10 cellular contexts compared by ENCODE assay signal in the genomic region with DNA sequence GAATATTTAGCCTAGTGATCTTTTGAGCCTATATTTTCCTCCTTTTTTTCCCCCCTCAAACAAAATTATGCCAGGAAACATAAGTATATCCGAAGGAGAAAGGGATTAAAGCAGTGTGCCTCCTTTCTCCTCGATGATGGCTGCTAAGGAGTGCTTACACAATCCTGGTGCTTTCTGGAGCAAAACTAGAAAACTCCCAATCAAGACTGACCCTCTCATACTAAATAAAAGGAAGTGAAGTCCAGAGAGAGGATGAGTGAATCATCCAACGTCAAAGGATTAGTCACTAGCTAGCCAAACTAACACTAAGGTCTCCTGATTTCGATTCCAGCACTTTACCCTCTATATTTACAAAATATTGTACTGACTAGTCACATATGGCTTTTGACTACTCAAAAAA.
DNase-seq lines count a peak whose midpoint lies in the region; ATAC-seq and TF ChIP-seq lines count a peak whose summit lies in the region.
"Had no signal": no experiment of that assay in that cellular context is flagged by ENCODE, and none has a peak within 500 bp of the region (broad histone marks: within the 10 kb centered on the region; RNA-seq: fewer than 3 reads in every experiment).

No MANE protein-coding gene starts in this region.

- no peaks in the 10 kb centered on the region for H3K9me2 ChIP-seq in HCT116 (ENCODE audit: insufficient read depth)

- peaks cover 0 to 3% of the 10 kb centered on the region in 2 experiments; a peak in 2 of 4 replicates for H3K36me3 ChIP-seq in HCT116 (ENCODE audit: control insufficient read depth in 1 of 2, insufficient read depth in 2 of 2, low read length in 2 of 2)
- H3K36me3 ChIP-seq in gastroesophageal sphincter: no peaks in the 10 kb centered on the region
- H3K36me3 ChIP-seq: tibial nerve had no signal

- H4K20me1 ChIP-seq in HCT116 (ENCODE audit: insufficient read depth): no peaks in the 10 kb centered on the region

- H3K9me3 ChIP-seq in HCT116 (ENCODE audit: control insufficient read depth in 1 of 2, insufficient read depth in 1 of 2, low read depth in 1 of 2, low read length in 2 of 2): no peaks in the 10 kb centered on the region
- H3K9me3 ChIP-seq in gastroesophageal sphincter: no peaks in the 10 kb centered on the region
- H3K9me3 ChIP-seq: tibial nerve had no signal

- peaks cover 6% of the 10 kb centered on the region for H3K36me3 Mint-ChIP-seq in stimulated activated memory B cell treated with anti-CD40 and anti-IgM and Interleukin-4, amounts not matched to agents 10 μg/mL and 1 μg/mL and 100 μg/mL, for 72 hours

- DNase-seq in HCT116 (ENCODE audit: low read depth, low spot score): peak; percentile 86
- DNase-seq in SW 1271 (lab: John Stamatoyannopoulos, UW): peak; percentile 66 to 88
- DNase-seq in hypothalamus (lab: John Stamatoyannopoulos, UW): no peak
- no peak for DNase-seq in hippocampal formation (lab: John Stamatoyannopoulos, UW)
- DNase-seq: midbrain had no signal

- H3K27ac Mint-ChIP-seq in stimulated activated memory B cell treated with anti-CD40 and anti-IgM and Interleukin-4, amounts not matched to agents 10 μg/mL and 1 μg/mL and 100 μg/mL, for 72 hours: peak overlapping the region; percentile 81

- H3K9me3 Mint-ChIP-seq in stimulated activated memory B cell treated with anti-CD40 and anti-IgM and Interleukin-4, amounts not matched to agents 10 μg/mL and 1 μg/mL and 100 μg/mL, for 72 hours: no peaks in the 10 kb centered on the region

- H3K27me3 ChIP-seq in HCT116 (ENCODE audit: insufficient read depth, low read length) (no peaks in the 10 kb centered on the region), gastroesophageal sphincter (no peaks in the 10 kb centered on the region)
- H3K27me3 ChIP-seq: tibial nerve had no signal

- no peak for TF ChIP-seq EP300 in gastroesophageal sphincter (IDR thresholded peaks at IDR 0.05)

- 25 to 44% methylated on average over 4 of the region's 4 CpGs for WGBS in gastroesophageal sphincter (ENCODE audit: low coverage in 1 of 2), 2 donors

- BruUV-seq in HCT116 (replicated peaks; lab: Mats Ljungman, UMichigan): no TSS peak

- peaks cover 82% of the 10 kb centered on the region for H3K79me2 ChIP-seq in HCT116 (ENCODE audit: insufficient read depth, low read length)

- H3K4me3 ChIP-seq in HCT116 (replicated peaks in 1 of 2; ENCODE audit: low read depth in 1 of 2, low read length in 2 of 2) (peak overlapping the region in 1 of 2 experiments; percentile 41; a peak in 2 of 4 replicates), gastroesophageal sphincter (no peak overlapping the region)
- H3K4me3 ChIP-seq: tibial nerve had no signal

- ATAC-seq in HCT116 (peak; percentile 85), gastroesophageal sphincter (peak; percentile 87), GM18505 (IDR thresholded peaks at IDR 0.05; ENCODE audit: unreplicated experiment) (no peak), HG03108 (IDR thresholded peaks at IDR 0.05; ENCODE audit: unreplicated experiment) (no peak)
- ATAC-seq in stimulated activated memory B cell treated with anti-CD40 and anti-IgM and Interleukin-4, amounts not matched to agents 10 μg/mL and 1 μg/mL and 100 μg/mL, for 72 hours: no peak

- POLR2A ChIA-PET in HCT116 (lab: Charles Lee): no interaction called here

- H3K4me1 ChIP-seq in HCT116 (ENCODE audit: control insufficient read depth in 1 of 2, insufficient read depth in 2 of 2, low read length in 2 of 2) (peaks cover 35 to 44% of the 10 kb centered on the region in 2 experiments), gastroesophageal sphincter (peaks cover 7 to 42% (median 11%) of the 10 kb centered on the region in 3 donors)

- CTCF ChIA-PET in HCT116 (lab: Charles Lee): no interaction called here

- H3K27ac ChIP-seq in HCT116 (ENCODE audit: low read depth, low read length) (peak overlapping the region; percentile 52; the same call in 1 of the 2 replicates), gastroesophageal sphincter (peak overlapping the region in 1 of 4 donors; percentile 39)

- no peak overlapping the region for H3K4me3 Mint-ChIP-seq in stimulated activated memory B cell treated with anti-CD40 and anti-IgM and Interleukin-4, amounts not matched to agents 10 μg/mL and 1 μg/mL and 100 μg/mL, for 72 hours

- H3K4me2 ChIP-seq in HCT116 (ENCODE audit: low read length): peak overlapping the region; percentile 73

- TF ChIP-seq POLR2A in HCT116 (IDR thresholded peaks at IDR 0.05; ENCODE audit: borderline replicate concordance, extremely low read depth, insufficient read depth, insufficient read length) (no peak), gastroesophageal sphincter (IDR thresholded peaks at IDR 0.05) (no peak), GM18505 (IDR thresholded peaks at IDR 0.05; ENCODE audit: borderline replicate concordance, extremely low read depth, insufficient read depth, insufficient read length) (no peak)

- RAD21 ChIA-PET in HCT116 (lab: Charles Lee; ENCODE audit: low non-redundant PET in 1 of 2, low total read pairs in 2 of 2, uncharacterized antibody in 2 of 2, unreplicated experiment in 2 of 2): no interaction called here

- intact Hi-C loops in HCT116 (cut with micrococcal nuclease): no loop called here

- TF ChIP-seq CTCF in HCT116 (IDR thresholded peaks at IDR 0.05 in 2 of 3, conservative IDR thresholded peaks at IDR 0.05 in 1 of 3; ENCODE audit: borderline replicate concordance in 1 of 3, insufficient read depth in 1 of 3, low read depth in 2 of 3, low read length in 2 of 3) (no peak), gastroesophageal sphincter (IDR thresholded peaks at IDR 0.05) (no peak)

- H2AFZ ChIP-seq in HCT116 (ENCODE audit: low read depth, low read length, poor library complexity, severe bottlenecking): no peak overlapping the region

- H3K4me1 Mint-ChIP-seq in stimulated activated memory B cell treated with anti-CD40 and anti-IgM and Interleukin-4, amounts not matched to agents 10 μg/mL and 1 μg/mL and 100 μg/mL, for 72 hours: peaks cover 51% of the 10 kb centered on the region

- peak overlapping the region; percentile 51 for H3K9ac ChIP-seq in HCT116 (ENCODE audit: low read length)

- no peaks in the 10 kb centered on the region for H3K27me3 Mint-ChIP-seq in stimulated activated memory B cell treated with anti-CD40 and anti-IgM and Interleukin-4, amounts not matched to agents 10 μg/mL and 1 μg/mL and 100 μg/mL, for 72 hours

- peak; percentile 29; the same call in 1 of the 2 replicates for TF ChIP-seq RAD21 in HCT116 (IDR thresholded peaks at IDR 0.05; ENCODE audit: low read depth)

TF ChIP-seq in HCT116, 20 proteins besides CTCF, POLR2A, EP300 and RAD21 (continues in another document):
- TF ChIP-seq POLR2AphosphoS5 (IDR thresholded peaks at IDR 0.05; ENCODE audit: low read depth, low read length) (peak; percentile 64), TCF7L2 (IDR thresholded peaks at IDR 0.05; ENCODE audit: borderline replicate concordance, extremely low read depth, insufficient read depth, insufficient read length) (no peak), YY1 (IDR thresholded peaks at IDR 0.05; ENCODE audit: extremely low read depth, insufficient replicate concordance, low read depth, low read length) (peak; percentile 45), ZFX (IDR thresholded peaks at IDR 0.05) (no peak), ELF1 (IDR thresholded peaks at IDR 0.05; ENCODE audit: borderline replicate concordance, low read depth) (no peak), EZH2 (IDR thresholded peaks at IDR 0.05) (no peak), ZNF274 (IDR thresholded peaks at IDR 0.05; ENCODE audit: low read depth, low read length) (no peak), SP1 (IDR thresholded peaks at IDR 0.05; ENCODE audit: low read depth) (peak; percentile 77), CEBPB (IDR thresholded peaks at IDR 0.05; ENCODE audit: low read depth) (peak; percentile 90), EGR1 (IDR thresholded peaks at IDR 0.05; ENCODE audit: low read depth) (no peak), SRF (IDR thresholded peaks at IDR 0.05; ENCODE audit: low read depth) (peak; percentile 65), CBX3 (IDR thresholded peaks at IDR 0.05; ENCODE audit: low read depth) (peak; percentile 49; the same call in 1 of the 2 replicates), FOSL1 (IDR thresholded peaks at IDR 0.05; ENCODE audit: low read depth) (peak; percentile 93), EZH2phosphoT487 (IDR thresholded peaks at IDR 0.05; ENCODE audit: borderline replicate concordance) (no peak), JUND (IDR thresholded peaks at IDR 0.05) (peak; percentile 89)
- TF ChIP-seq, protein P1, sequence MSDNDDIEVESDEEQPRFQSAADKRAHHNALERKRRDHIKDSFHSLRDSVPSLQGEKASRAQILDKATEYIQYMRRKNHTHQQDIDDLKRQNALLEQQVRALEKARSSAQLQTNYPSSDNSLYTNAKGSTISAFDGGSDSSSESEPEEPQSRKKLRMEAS (IDR thresholded peaks at IDR 0.05): no peak
- TF ChIP-seq, protein P2, sequence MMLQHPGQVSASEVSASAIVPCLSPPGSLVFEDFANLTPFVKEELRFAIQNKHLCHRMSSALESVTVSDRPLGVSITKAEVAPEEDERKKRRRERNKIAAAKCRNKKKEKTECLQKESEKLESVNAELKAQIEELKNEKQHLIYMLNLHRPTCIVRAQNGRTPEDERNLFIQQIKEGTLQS (IDR thresholded peaks at IDR 0.05): no peak
- TF ChIP-seq, protein P3, sequence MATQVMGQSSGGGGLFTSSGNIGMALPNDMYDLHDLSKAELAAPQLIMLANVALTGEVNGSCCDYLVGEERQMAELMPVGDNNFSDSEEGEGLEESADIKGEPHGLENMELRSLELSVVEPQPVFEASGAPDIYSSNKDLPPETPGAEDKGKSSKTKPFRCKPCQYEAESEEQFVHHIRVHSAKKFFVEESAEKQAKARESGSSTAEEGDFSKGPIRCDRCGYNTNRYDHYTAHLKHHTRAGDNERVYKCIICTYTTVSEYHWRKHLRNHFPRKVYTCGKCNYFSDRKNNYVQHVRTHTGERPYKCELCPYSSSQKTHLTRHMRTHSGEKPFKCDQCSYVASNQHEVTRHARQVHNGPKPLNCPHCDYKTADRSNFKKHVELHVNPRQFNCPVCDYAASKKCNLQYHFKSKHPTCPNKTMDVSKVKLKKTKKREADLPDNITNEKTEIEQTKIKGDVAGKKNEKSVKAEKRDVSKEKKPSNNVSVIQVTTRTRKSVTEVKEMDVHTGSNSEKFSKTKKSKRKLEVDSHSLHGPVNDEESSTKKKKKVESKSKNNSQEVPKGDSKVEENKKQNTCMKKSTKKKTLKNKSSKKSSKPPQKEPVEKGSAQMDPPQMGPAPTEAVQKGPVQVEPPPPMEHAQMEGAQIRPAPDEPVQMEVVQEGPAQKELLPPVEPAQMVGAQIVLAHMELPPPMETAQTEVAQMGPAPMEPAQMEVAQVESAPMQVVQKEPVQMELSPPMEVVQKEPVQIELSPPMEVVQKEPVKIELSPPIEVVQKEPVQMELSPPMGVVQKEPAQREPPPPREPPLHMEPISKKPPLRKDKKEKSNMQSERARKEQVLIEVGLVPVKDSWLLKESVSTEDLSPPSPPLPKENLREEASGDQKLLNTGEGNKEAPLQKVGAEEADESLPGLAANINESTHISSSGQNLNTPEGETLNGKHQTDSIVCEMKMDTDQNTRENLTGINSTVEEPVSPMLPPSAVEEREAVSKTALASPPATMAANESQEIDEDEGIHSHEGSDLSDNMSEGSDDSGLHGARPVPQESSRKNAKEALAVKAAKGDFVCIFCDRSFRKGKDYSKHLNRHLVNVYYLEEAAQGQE (IDR thresholded peaks at IDR 0.05; ENCODE audit: low read depth): no peak

Comparison
In these comparisons a context has a peak if more than half of its experiments do, and no peak if none do; other contexts are left out.
1. ATAC-seq: peak in HCT116 (single experiment) and gastroesophageal sphincter (single experiment); none in stimulated activated memory B cell treated with anti-CD40 and anti-IgM and Interleukin-4, amounts not matched to agents 10 μg/mL and 1 μg/mL and 100 μg/mL, for 72 hours (single experiment), GM18505 (single experiment) and HG03108 (single experiment).
2. DNase-seq: peak in HCT116 (single experiment) and SW 1271 (2 of 2); none in hypothalamus (0 of 51) and hippocampal formation (0 of 2).